Comparison of ENCODE assay signal across 9 cellular contexts in the genomic region with DNA sequence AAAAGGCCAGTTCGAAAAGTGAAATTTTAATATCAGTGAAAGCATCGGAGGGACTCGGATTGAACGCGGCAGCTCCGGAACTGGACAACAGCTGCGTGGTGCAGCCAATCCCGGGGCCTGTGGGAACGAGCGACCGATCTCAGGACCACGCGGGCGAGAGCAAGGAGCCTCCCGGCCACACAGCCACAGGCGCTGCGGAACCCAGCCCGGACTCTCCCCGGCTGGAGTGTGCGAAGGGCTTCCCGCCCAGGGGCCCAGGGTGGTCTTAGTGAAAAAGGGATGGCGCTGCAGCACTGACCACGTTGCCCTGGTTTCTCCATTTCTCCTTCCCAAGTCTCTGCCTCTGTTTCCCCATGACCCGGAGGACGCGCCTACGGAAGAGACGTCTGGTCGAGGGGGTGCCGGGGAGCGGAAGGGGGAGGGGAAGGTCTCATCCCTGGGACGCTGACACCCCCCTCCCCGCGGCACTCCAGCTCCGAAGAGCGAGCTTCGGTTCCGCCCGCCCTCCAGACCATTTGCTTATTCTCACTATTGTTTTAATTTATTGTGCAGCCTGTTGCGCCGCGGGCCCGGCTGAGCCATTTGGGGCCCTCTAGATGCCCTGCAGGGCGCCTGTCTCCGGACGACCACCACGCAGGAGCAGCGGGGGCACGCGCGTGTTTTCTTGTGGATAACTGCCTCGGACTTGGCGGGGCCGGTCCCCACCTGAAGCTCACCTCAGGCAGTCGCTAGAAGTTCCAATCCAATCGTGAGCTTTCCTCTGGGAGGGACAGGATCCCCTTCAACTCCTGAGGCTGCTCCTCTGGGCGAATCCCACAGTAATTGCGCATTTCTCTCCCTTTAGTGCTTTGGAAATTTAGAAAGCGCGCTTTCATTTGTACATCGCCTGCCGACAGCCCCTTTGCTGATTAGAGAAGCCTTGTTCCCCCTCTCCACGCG.
DNase-seq lines count a peak whose midpoint lies in the region; ATAC-seq and TF ChIP-seq lines count a peak whose summit lies in the region.
"Had no signal": no experiment of that assay in that cellular context is flagged by ENCODE, and none has a peak within 500 bp of the region (broad histone marks: within the 10 kb centered on the region; RNA-seq: fewer than 3 reads in every experiment).

No MANE protein-coding gene starts in this region.

- intact Hi-C loops in head of caudate nucleus (cut with DNase I), result loop anchor here (5.0 kb wide), 1 partner anchor 408 kb away; no protein-coding TSS in a partner anchor
- intact Hi-C loops in prostate gland (cut with DNase I), result loop anchor here (10.0 kb wide), 2 partner anchors 715 to 1825 kb away; no protein-coding TSS in a partner anchor

- DNase-seq in DMS114 treated with DMSO at 0.1 percent for 48 hours (lab: John Stamatoyannopoulos, UW; ENCODE audit: unreplicated experiment) (peak; percentile 23), NCI-H345 treated with DMSO at 0.1 percent for 48 hours (lab: John Stamatoyannopoulos, UW; ENCODE audit: unreplicated experiment) (peak; percentile 83), head of caudate nucleus (peak in 33 of 42 donors; percentile 16 to 75 (median 45)), prostate gland (ENCODE audit: low spot score) (no peak), BE2C (no peak)
- DNase-seq in activated naive CD4-positive, alpha-beta T cell treated with anti-CD3 and anti-CD28 coated beads, Interleukin-2, amount 50 U/mL, for 16 hours, result no peak

- H3K36me3 ChIP-seq in prostate gland (no peaks in the 10 kb centered on the region), BE2C (no peaks in the 10 kb centered on the region)
- H3K36me3 ChIP-seq: adrenal gland had no signal

- TF ChIP-seq CTCF in prostate gland (IDR thresholded peaks at IDR 0.05) (no peak), BE2C (IDR thresholded peaks at IDR 0.05; ENCODE audit: low read depth, low read length) (no peak)

- peaks cover 2% of the 10 kb centered on the region for H3K27me3 ChIP-seq in prostate gland (replicated peaks; ENCODE audit: insufficient read depth)
- no peaks in the 10 kb centered on the region for H3K27me3 ChIP-seq in BE2C

- 5% methylated on average over 64 of the region's 64 CpGs for WGBS in prostate gland

- no peak for TF ChIP-seq POLR2A in prostate gland (IDR thresholded peaks at IDR 0.05)

- no peak for ATAC-seq in GM21576 (IDR thresholded peaks at IDR 0.05; ENCODE audit: unreplicated experiment)
- ATAC-seq in GM21360 (IDR thresholded peaks at IDR 0.05; ENCODE audit: unreplicated experiment), result no peak

- H3K4me1 ChIP-seq in prostate gland (replicated peaks) (no peaks in the 10 kb centered on the region), BE2C (no peaks in the 10 kb centered on the region)

- H3K9me3 ChIP-seq in prostate gland (no peaks in the 10 kb centered on the region), BE2C (no peaks in the 10 kb centered on the region)
- H3K9me3 ChIP-seq: adrenal gland had no signal

- H3K4me3 ChIP-seq in prostate gland (peak overlapping the region; percentile 28 to 30), BE2C (ENCODE audit: low read depth, low read length) (no peak overlapping the region)

- peak overlapping the region; percentile 77 to 83 for H3K27ac ChIP-seq in prostate gland

Comparison
In these comparisons a context has a peak if more than half of its experiments do, and no peak if none do; other contexts are left out.
1. DNase-seq: peak in DMS114 treated with DMSO at 0.1 percent for 48 hours (single experiment), NCI-H345 treated with DMSO at 0.1 percent for 48 hours (single experiment) and head of caudate nucleus (33 of 42); none in prostate gland (single experiment), BE2C (single experiment) and activated naive CD4-positive, alpha-beta T cell treated with anti-CD3 and anti-CD28 coated beads, Interleukin-2, amount 50 U/mL, for 16 hours (single experiment).